In the genomic region with DNA sequence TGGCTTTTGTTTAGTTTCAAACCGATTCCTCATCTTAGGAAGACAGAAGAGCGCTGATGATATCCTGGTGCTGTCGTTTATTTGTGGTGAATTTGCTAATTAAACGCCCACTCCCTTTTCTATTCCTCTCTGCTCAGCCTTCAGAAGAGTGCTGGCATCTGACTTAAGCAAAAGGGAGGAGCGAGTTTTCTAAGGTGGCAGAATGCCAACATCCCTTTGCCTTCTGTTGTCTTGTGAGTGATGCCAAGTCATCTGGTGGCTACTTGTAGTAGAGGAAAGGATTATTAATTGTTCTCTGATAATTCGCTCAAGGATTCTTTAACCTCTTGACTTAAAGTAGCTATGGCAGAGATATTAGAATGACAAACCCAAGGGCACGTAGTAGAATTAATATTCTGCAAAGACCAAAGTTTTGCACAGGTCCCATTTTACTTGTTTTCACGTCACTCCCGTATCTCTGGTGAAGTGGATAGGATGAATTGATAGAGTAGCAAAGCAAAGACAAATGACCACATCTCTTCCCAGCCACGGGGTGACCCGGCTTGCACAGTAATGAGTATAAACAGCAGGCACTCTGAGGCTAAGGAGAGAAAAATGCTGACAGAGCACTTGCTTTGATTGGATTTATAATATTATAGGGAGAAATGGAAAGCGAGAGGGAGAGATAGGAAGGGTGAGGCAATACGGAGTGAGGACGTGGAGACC, we compare ENCODE assay signal across 13 cellular contexts.
DNase-seq lines count a peak whose midpoint lies in the region; ATAC-seq and TF ChIP-seq lines count a peak whose summit lies in the region.
"Had no signal": no experiment of that assay in that cellular context is flagged by ENCODE, and none has a peak within 500 bp of the region (broad histone marks: within the 10 kb centered on the region; RNA-seq: fewer than 3 reads in every experiment).

No MANE protein-coding gene starts in this region.

- H3K9ac ChIP-seq in fibroblast of lung (ENCODE audit: insufficient read depth, low read length): no peak overlapping the region

- no peaks in the 10 kb centered on the region for H3K36me3 ChIP-seq in fibroblast of lung (ENCODE audit: control insufficient read depth, insufficient read depth, low read length)
- H3K36me3 ChIP-seq: Peyer's patch, WERI-Rb-1 had no signal

- no peak overlapping the region for H2AFZ ChIP-seq in fibroblast of lung (ENCODE audit: low read length)

- ATAC-seq in GM18868 (IDR thresholded peaks at IDR 0.05; ENCODE audit: unreplicated experiment) (peak; percentile 11), GM19455 (IDR thresholded peaks at IDR 0.05; ENCODE audit: unreplicated experiment) (no peak)
- ATAC-seq: sciatic nerve had no signal

- H3K4me2 ChIP-seq in fibroblast of lung (ENCODE audit: extremely low read depth, insufficient read depth, low read length): no peak overlapping the region

- H3K27ac ChIP-seq in RWPE1: no peak overlapping the region
- no peak overlapping the region for H3K27ac ChIP-seq in fibroblast of lung (ENCODE audit: insufficient read depth, low read length)
- H3K27ac ChIP-seq: WERI-Rb-1 had no signal

- DNase-seq in RWPE1 (ENCODE audit: low spot score): peak; percentile 20
- DNase-seq in fibroblast of lung (ENCODE audit: low read depth in 2 of 2): peak; percentile 60 to 61
- peak; percentile 81 for DNase-seq in renal cortical epithelial cell (ENCODE audit: low read depth)
- DNase-seq in activated CD8-positive, alpha-beta memory T cell treated with anti-CD3 and anti-CD28 coated beads for 24 hours: no peak
- no peak for DNase-seq in iPS-NIHi11 (ENCODE audit: low spot score)
- DNase-seq in activated T-cell treated with anti-CD3 and anti-CD28 coated beads, Interleukin-2, amount 50 U/mL, for 48 hours: no peak
- DNase-seq: mesenchymal stem cell, NCI-H187 treated with DMSO at 0.1 percent for 48 hours, WERI-Rb-1 had no signal

- no peaks in the 10 kb centered on the region for H3K9me3 ChIP-seq in fibroblast of lung (ENCODE audit: control insufficient read depth, insufficient read depth, low read depth, low read length)
- H3K9me3 ChIP-seq: Peyer's patch had no signal

- H3K79me2 ChIP-seq in fibroblast of lung (ENCODE audit: control insufficient read depth, insufficient read depth, low read length): no peaks in the 10 kb centered on the region

- H4K20me1 ChIP-seq in fibroblast of lung (ENCODE audit: control insufficient read depth, extremely low read depth, insufficient read depth, low read length): no peaks in the 10 kb centered on the region

- CTCF ChIA-PET in RWPE1 (lab: Yijun Ruan, JAX): interaction anchor here (0.9 kb wide), 1 partner anchor 154 kb away, joined by 3 read pairs; no protein-coding TSS in a partner anchor

- H3K4me1 ChIP-seq in fibroblast of lung (ENCODE audit: control insufficient read depth, extremely low read depth, insufficient read depth, low read length): no peaks in the 10 kb centered on the region
- H3K4me1 ChIP-seq: Peyer's patch had no signal

- no peaks in the 10 kb centered on the region for H3K27me3 ChIP-seq in fibroblast of lung (ENCODE audit: control insufficient read depth, insufficient read depth, low read length)
- H3K27me3 ChIP-seq: Peyer's patch had no signal

- no peak for TF ChIP-seq CTCF in RWPE1 (conservative IDR thresholded peaks at IDR 0.05; ENCODE audit: low read depth)
- TF ChIP-seq CTCF in fibroblast of lung (conservative IDR thresholded peaks at IDR 0.05 in 1 of 2, IDR thresholded peaks at IDR 0.05 in 1 of 2; ENCODE audit: low read depth in 1 of 2, low read length in 2 of 2): no peak

- H3K4me3 ChIP-seq in fibroblast of lung (replicated peaks in 1 of 4; ENCODE audit: control extremely low read depth in 1 of 4, insufficient read depth in 1 of 4, low read depth in 3 of 4, low read length in 4 of 4): no peak overlapping the region
- H3K4me3 ChIP-seq: Peyer's patch had no signal

- POLR2A ChIA-PET in RWPE1 (lab: Yijun Ruan, JAX; ENCODE audit: low non-redundant PET): no interaction called here

Comparison
In these comparisons a context has a peak if more than half of its experiments do, and no peak if none do; other contexts are left out.
1. DNase-seq: peak in RWPE1 (single experiment), fibroblast of lung (2 of 2) and renal cortical epithelial cell (single experiment); none in activated CD8-positive, alpha-beta memory T cell treated with anti-CD3 and anti-CD28 coated beads for 24 hours (single experiment), iPS-NIHi11 (single experiment) and activated T-cell treated with anti-CD3 and anti-CD28 coated beads, Interleukin-2, amount 50 U/mL, for 48 hours (0 of 2).